In genomic region chr3:100499651-100500050, GRCh38 we compare ENCODE assay signal across 27 cellular contexts.
"Had no signal": no experiment of that assay in that cellular context is flagged by ENCODE, and none has a peak within 500 bp of the region (broad histone marks: within the 10 kb centered on the region; RNA-seq: fewer than 3 reads in every experiment).

No MANE protein-coding gene starts in this region.

- H3K27ac Mint-ChIP-seq: immature natural killer cell; naive B cell; natural killer cell; stimulated activated memory B cell treated with anti-CD40 and anti-IgM and Interleukin-4, amounts not matched to agents 10 μg/mL and 1 μg/mL and 100 μg/mL, for 72 hours; stimulated activated naive CD8-positive, alpha-beta T cell treated with anti-CD3 and anti-CD28 coated beads, Interleukin-15, amount 100 ng/mL, for 72 hours had no signal

- H3K9me3 ChIP-seq: left ventricle myocardium inferior, pancreas, prostate gland, sigmoid colon, tibial nerve, upper lobe of left lung, vagina had no signal

- H3K36me3 ChIP-seq: left ventricle myocardium inferior, pancreas, prostate gland, sigmoid colon, tibial nerve, upper lobe of left lung, vagina had no signal

- H3K4me3 ChIP-seq: left ventricle myocardium inferior, lung, pancreas, prostate gland, sigmoid colon, tibial nerve, upper lobe of left lung, vagina had no signal

- H3K4me1 ChIP-seq: left ventricle myocardium inferior, pancreas, prostate gland, sigmoid colon, tibial nerve, upper lobe of left lung had no signal

- DNase-seq: hypothalamus; immature natural killer cell; kidney; left colon; left ventricle myocardium inferior; naive B cell; natural killer cell; pancreas; posterior cingulate gyrus; retina; right cardiac atrium; sigmoid colon; small intestine; stimulated activated CD4-positive, alpha-beta T cell treated with anti-CD3 and anti-CD28 coated beads, Interleukin-1b, Interleukin-23, amount 100 ng/mL, for 48 hours; stimulated activated CD4-positive, alpha-beta T cell treated with anti-CD3 and anti-CD28 coated beads, Interleukin-2, amount 100 ng/mL, for 48 hours; stimulated activated CD4-positive, alpha-beta T cell treated with anti-CD3 and anti-CD28 coated beads, Interleukin-4, amount 100 ng/mL, for 4 hours; stimulated activated CD8-positive, alpha-beta memory T cell treated with anti-CD3 and anti-CD28 coated beads, Interleukin-4, amount 100 ng/mL, for 48 hours; stimulated activated naive CD4-positive, alpha-beta T cell treated with Interleukin-2 at 50 U/mL for 16 hours; stimulated activated naive CD8-positive, alpha-beta T cell treated with anti-CD3 and anti-CD28 coated beads, Interleukin-15, amount 100 ng/mL, for 72 hours; substantia nigra; upper lobe of left lung had no signal

- ATAC-seq: left colon; natural killer cell; pancreas; right cardiac atrium; stimulated activated memory B cell treated with anti-CD40 and anti-IgM and Interleukin-4, amounts not matched to agents 10 μg/mL and 1 μg/mL and 100 μg/mL, for 72 hours; stimulated activated naive CD8-positive, alpha-beta T cell treated with anti-CD3 and anti-CD28 coated beads, Interleukin-15, amount 100 ng/mL, for 72 hours had no signal

- H3K9me3 Mint-ChIP-seq: immature natural killer cell; naive B cell; natural killer cell; stimulated activated memory B cell treated with anti-CD40 and anti-IgM and Interleukin-4, amounts not matched to agents 10 μg/mL and 1 μg/mL and 100 μg/mL, for 72 hours; stimulated activated naive CD8-positive, alpha-beta T cell treated with anti-CD3 and anti-CD28 coated beads, Interleukin-15, amount 100 ng/mL, for 72 hours had no signal

- H3K4me3 Mint-ChIP-seq: immature natural killer cell; mesothelial cell of epicardium; naive B cell; natural killer cell; stimulated activated memory B cell treated with anti-CD40 and anti-IgM and Interleukin-4, amounts not matched to agents 10 μg/mL and 1 μg/mL and 100 μg/mL, for 72 hours; stimulated activated naive CD8-positive, alpha-beta T cell treated with anti-CD3 and anti-CD28 coated beads, Interleukin-15, amount 100 ng/mL, for 72 hours had no signal

- H3K36me3 Mint-ChIP-seq: immature natural killer cell; naive B cell; natural killer cell; stimulated activated memory B cell treated with anti-CD40 and anti-IgM and Interleukin-4, amounts not matched to agents 10 μg/mL and 1 μg/mL and 100 μg/mL, for 72 hours had no signal

- H3K4me1 Mint-ChIP-seq: immature natural killer cell; natural killer cell; stimulated activated naive CD8-positive, alpha-beta T cell treated with anti-CD3 and anti-CD28 coated beads, Interleukin-15, amount 100 ng/mL, for 72 hours had no signal

- H3K27ac ChIP-seq: left ventricle myocardium inferior, pancreas, prostate gland, sigmoid colon, tibial nerve, upper lobe of left lung, vagina had no signal

- H3K27me3 ChIP-seq: pancreas, sigmoid colon, tibial nerve, upper lobe of left lung, vagina had no signal
